Comparison of ENCODE assay signal across 22 cellular contexts in genomic region chr15:32643907-32644445, GRCh38. TPM values are rescaled to one million over a fixed set of nuclear protein-coding genes. Genes with fewer than 3 reads are reported as not detected.
"Had no signal": no experiment of that assay in that cellular context is flagged by ENCODE, and none has a peak within 500 bp of the region (broad histone marks: within the 10 kb centered on the region; RNA-seq: fewer than 3 reads in every experiment).

No MANE protein-coding gene starts in this region.

- DNase-seq: activated CD4-positive, alpha-beta T cell treated with anti-CD3 and anti-CD28 coated beads for 4 hours; activated CD8-positive, alpha-beta memory T cell treated with anti-CD3 and anti-CD28 coated beads, Interleukin-2, amount 50 U/mL, for 4 hours; activated CD8-positive, alpha-beta T cell treated with anti-CD3 and anti-CD28 coated beads, Interleukin-2, amount 10 ng/mL, durations not matched to agents 7 days and 5 days; activated effector memory CD4-positive, alpha-beta T cell treated with anti-CD3 and anti-CD28 coated beads, Interleukin-2, amount 50 U/mL, for 16 hours; activated T-cell treated with anti-CD3 and anti-CD28 coated beads, Interleukin-2, amount 50 U/mL, for 48 hours; amniotic stem cell; body of pancreas; endodermal cell; hippocampal formation; left ventricle myocardium superior; mesendoderm; posterior cingulate gyrus; stimulated activated CD4-positive, alpha-beta T cell treated with anti-CD3 and anti-CD28 coated beads, Interleukin-15, amount 100 ng/mL, for 24 hours; stimulated activated CD4-positive, alpha-beta T cell treated with anti-CD3 and anti-CD28 coated beads, Interleukin-4, amount 100 ng/mL, for 1 hour; stimulated activated naive CD4-positive, alpha-beta T cell treated with Interleukin-2 at 50 U/mL for 16 hours; substantia nigra; T-helper 1 cell; T1000; transverse colon had no signal

- H3K9me3 ChIP-seq: body of pancreas, transverse colon had no signal

- H3K4me3 ChIP-seq: body of pancreas, transverse colon had no signal

- H3K27me3 ChIP-seq: body of pancreas had no signal

- ATAC-seq: activated CD8-positive, alpha-beta T cell treated with anti-CD3 and anti-CD28 coated beads, Interleukin-2, amount 10 ng/mL, durations not matched to agents 7 days and 5 days; body of pancreas; esophagus mucosa; left ventricle myocardium superior; natural killer cell treated with Interleukin-12 subunit alpha and Interleukin-12 subunit beta and Interleukin-15 and Interleukin-18, amount 100 ng/mL, for 72 hours; WTC11 had no signal

- H3K27ac ChIP-seq: body of pancreas, transverse colon had no signal

- H3K36me3 ChIP-seq: transverse colon had no signal

RNA-seq across cellular contexts. Expression of gene SCG5, which starts 2.5 kb away (rescaled TPM):
- total RNA-seq: left ventricle myocardium superior had no signal
